ENCODE assay signal across 1 cellular context in the genomic region with DNA sequence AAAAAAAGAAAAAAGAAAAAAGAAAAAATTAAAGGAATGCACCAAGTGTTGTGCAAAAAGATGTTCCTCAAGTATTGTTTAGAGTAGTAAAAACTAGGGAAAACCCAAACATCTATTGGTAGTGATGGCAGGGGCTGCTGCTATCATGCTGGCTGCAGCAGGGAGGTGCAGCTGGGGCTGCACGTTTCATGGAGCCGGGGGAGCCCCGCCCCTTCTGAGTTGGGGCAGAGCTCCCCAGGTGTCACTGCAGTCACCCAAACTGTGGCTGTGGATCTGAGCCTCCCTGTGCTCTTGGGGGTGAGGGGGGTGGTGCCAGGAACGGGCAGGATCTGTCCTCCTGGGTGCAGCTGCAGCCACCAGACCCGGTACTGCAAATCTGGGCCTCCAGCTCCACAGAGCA.
TF ChIP-seq lines count a peak whose summit lies in the region.

No MANE protein-coding gene starts in this region.

TF ChIP-seq in IMR-90, 13 proteins besides CTCF, POLR2A, EP300 and RAD21:
- TF ChIP-seq RCOR1 (IDR thresholded peaks at IDR 0.05; ENCODE audit: insufficient replicate concordance, low read length) (no peak), FOS (IDR thresholded peaks at IDR 0.05; ENCODE audit: low read depth, low read length) (no peak), BHLHE40 (IDR thresholded peaks at IDR 0.05; ENCODE audit: low read depth, low read length) (no peak), CEBPB (IDR thresholded peaks at IDR 0.05; ENCODE audit: low read depth, low read length) (no peak), MAZ (IDR thresholded peaks at IDR 0.05; ENCODE audit: borderline replicate concordance, low read depth, low read length) (no peak)
- TF ChIP-seq, protein P1, sequence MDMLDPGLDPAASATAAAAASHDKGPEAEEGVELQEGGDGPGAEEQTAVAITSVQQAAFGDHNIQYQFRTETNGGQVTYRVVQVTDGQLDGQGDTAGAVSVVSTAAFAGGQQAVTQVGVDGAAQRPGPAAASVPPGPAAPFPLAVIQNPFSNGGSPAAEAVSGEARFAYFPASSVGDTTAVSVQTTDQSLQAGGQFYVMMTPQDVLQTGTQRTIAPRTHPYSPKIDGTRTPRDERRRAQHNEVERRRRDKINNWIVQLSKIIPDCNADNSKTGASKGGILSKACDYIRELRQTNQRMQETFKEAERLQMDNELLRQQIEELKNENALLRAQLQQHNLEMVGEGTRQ (IDR thresholded peaks at IDR 0.05; ENCODE audit: low read depth, low read length) = no peak
- TF ChIP-seq, protein P2, sequence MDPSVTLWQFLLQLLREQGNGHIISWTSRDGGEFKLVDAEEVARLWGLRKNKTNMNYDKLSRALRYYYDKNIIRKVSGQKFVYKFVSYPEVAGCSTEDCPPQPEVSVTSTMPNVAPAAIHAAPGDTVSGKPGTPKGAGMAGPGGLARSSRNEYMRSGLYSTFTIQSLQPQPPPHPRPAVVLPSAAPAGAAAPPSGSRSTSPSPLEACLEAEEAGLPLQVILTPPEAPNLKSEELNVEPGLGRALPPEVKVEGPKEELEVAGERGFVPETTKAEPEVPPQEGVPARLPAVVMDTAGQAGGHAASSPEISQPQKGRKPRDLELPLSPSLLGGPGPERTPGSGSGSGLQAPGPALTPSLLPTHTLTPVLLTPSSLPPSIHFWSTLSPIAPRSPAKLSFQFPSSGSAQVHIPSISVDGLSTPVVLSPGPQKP (IDR thresholded peaks at IDR 0.05; ENCODE audit: borderline replicate concordance, low read depth, low read length) = no peak
